ENCODE assay signal across 24 cellular contexts in genomic region chr7:40757097-40757496, GRCh38.
A peak's percentile ranks its signal among the peaks of the same experiment; 100 is the strongest.
DNase-seq lines count a peak whose midpoint lies in the region; ATAC-seq, FAIRE-seq and TF ChIP-seq lines count a peak whose summit lies in the region.
"Had no signal": no experiment of that assay in that cellular context is flagged by ENCODE, and none has a peak within 500 bp of the region (broad histone marks: within the 10 kb centered on the region; RNA-seq: fewer than 3 reads in every experiment).

No MANE protein-coding gene starts in this region.

- H3K27me3 ChIP-seq in SK-N-SH (ENCODE audit: insufficient read depth) = no peaks in the 10 kb centered on the region
- no peaks in the 10 kb centered on the region for H3K27me3 ChIP-seq in K562 (ENCODE audit: control insufficient read depth in 2 of 2, insufficient read depth in 2 of 2, low read length in 2 of 2)
- H3K27me3 ChIP-seq: SJSA1 had no signal

- intact Hi-C loops in K562 (cut with micrococcal nuclease) = no loop called here

- H3K9me3 ChIP-seq in SK-N-SH (no peaks in the 10 kb centered on the region), K562 (replicated peaks; ENCODE audit: control insufficient read depth, insufficient read depth, low read depth, low read length) (no peaks in the 10 kb centered on the region)
- H3K9me3 ChIP-seq: SJSA1 had no signal

- H3K27ac ChIP-seq in SK-N-SH (ENCODE audit: low read depth in 2 of 2, low read length in 1 of 2) = peak overlapping the region in 1 of 2 experiments; percentile 90; a peak in 2 of 4 replicates
- no peak overlapping the region for H3K27ac ChIP-seq in K562 (ENCODE audit: extremely low read depth, low read depth, low read length)
- H3K27ac ChIP-seq: PC-9, SJSA1 had no signal

- no TSS peak for BruUV-seq in K562 (replicated peaks; lab: Mats Ljungman, UMichigan)

- FAIRE-seq in D721Med (lab: Jason Lieb, UNC) (peak; percentile 6), K562 (lab: Jason Lieb, UNC) (no peak)

- ATAC-seq in K562 (no peak), GM18873 (IDR thresholded peaks at IDR 0.05; ENCODE audit: low FRiP score, unreplicated experiment) (no peak), HG03175 (IDR thresholded peaks at IDR 0.05; ENCODE audit: unreplicated experiment) (no peak), GM21576 (IDR thresholded peaks at IDR 0.05; ENCODE audit: unreplicated experiment) (no peak)
- ATAC-seq in stimulated activated naive CD8-positive, alpha-beta T cell treated with anti-CD3 and anti-CD28 coated beads, Interleukin-15, Interleukin-2, amounts not matched to agents 100 U/mL and 50 U/mL, for 24 hours = no peak
- ATAC-seq: HCT116, Right ventricle myocardium inferior had no signal

- no peaks in the 10 kb centered on the region for H3K9me2 ChIP-seq in SK-N-SH

- no peak overlapping the region for H3K4me2 ChIP-seq in SK-N-SH
- no peak overlapping the region for H3K4me2 ChIP-seq in K562 (ENCODE audit: insufficient read depth, low read length)
- H3K4me2 ChIP-seq: PC-9 had no signal

- H3K9ac ChIP-seq in SK-N-SH (no peak overlapping the region), K562 (ENCODE audit: insufficient read depth in 1 of 2, low read depth in 2 of 2, low read length in 2 of 2) (no peak overlapping the region)

- TF ChIP-seq CTCF in D721Med (IDR thresholded peaks at IDR 0.05; ENCODE audit: insufficient read depth, missing control alignments) (no peak), SK-N-SH (IDR thresholded peaks at IDR 0.05) (no peak), K562 (IDR thresholded peaks at IDR 0.05 in 2 of 3, conservative IDR thresholded peaks at IDR 0.05 in 1 of 3; ENCODE audit: insufficient read depth in 2 of 3, low read depth in 1 of 3, low read length in 3 of 3) (no peak)

- H4K20me1 ChIP-seq in SK-N-SH (ENCODE audit: insufficient read depth) (no peaks in the 10 kb centered on the region), K562 (replicated peaks; ENCODE audit: control insufficient read depth, insufficient read depth, low read length) (no peaks in the 10 kb centered on the region)

- 80% methylated on average over 4 of the region's 4 CpGs for WGBS in SK-N-SH (ENCODE audit: low lambda C conversion rate)
- 2% methylated on average over 4 of the region's 4 CpGs for whole genome bisulfite sequencing in K562 (ENCODE audit: insufficient coverage, low coverage, missing lambda C conversion rate)

- H3K4me3 ChIP-seq in SK-N-SH (ENCODE audit: low read depth in 2 of 2, low read length in 1 of 2) = no peak overlapping the region
- no peak overlapping the region for H3K4me3 ChIP-seq in K562
- H3K4me3 ChIP-seq: PC-9, SJSA1 had no signal

- H3K36me3 ChIP-seq in SK-N-SH (replicated peaks in 1 of 2; ENCODE audit: control insufficient read depth in 1 of 2, insufficient read depth in 2 of 2, low read length in 1 of 2) (peaks cover 6 to 28% of the 10 kb centered on the region in 2 experiments), K562 (ENCODE audit: control insufficient read depth, insufficient read depth, low read length) (no peaks in the 10 kb centered on the region)
- H3K36me3 ChIP-seq: SJSA1 had no signal

- CTCF ChIA-PET in SK-N-SH (lab: Yijun Ruan, JAX) = interaction anchor here (0.8 to 1.4 kb wide), 2 partner anchors 35 to 45 kb away, joined by 3 to 4 read pairs; no protein-coding TSS in a partner anchor
- CTCF ChIA-PET in K562 (lab: Yijun Ruan, JAX; ENCODE audit: low intra/inter-chr PET ratio) = no interaction called here

- TF ChIP-seq POLR2A in K562 (conservative IDR thresholded peaks at IDR 0.05) = no peak

- H3K9me1 ChIP-seq in K562 (ENCODE audit: control insufficient read depth, insufficient read depth, low read length) = no peaks in the 10 kb centered on the region

- H2AFZ ChIP-seq in SK-N-SH (ENCODE audit: low read depth) (no peak overlapping the region), K562 (ENCODE audit: low read depth, low read length) (no peak overlapping the region)
- H2AFZ ChIP-seq: PC-9 had no signal

- no peak for TF ChIP-seq EP300 in SK-N-SH (IDR thresholded peaks at IDR 0.05; ENCODE audit: borderline replicate concordance in 1 of 2, low read depth in 1 of 2, low read length in 1 of 2)
- TF ChIP-seq EP300 in K562 (IDR thresholded peaks at IDR 0.05; ENCODE audit: low read length) = no peak

- peaks cover 7% of the 10 kb centered on the region for H3F3A ChIP-seq in SK-N-SH (replicated peaks; ENCODE audit: insufficient read depth)

- H3K4me1 ChIP-seq in SK-N-SH (ENCODE audit: control insufficient read depth in 1 of 2, insufficient read depth in 2 of 2, low read depth in 1 of 2, low read length in 1 of 2) = peaks cover 22 to 39% of the 10 kb centered on the region in 2 experiments
- no peaks in the 10 kb centered on the region for H3K4me1 ChIP-seq in K562 (replicated peaks in 1 of 2; ENCODE audit: control insufficient read depth in 2 of 2, insufficient read depth in 2 of 2, low read length in 2 of 2)

- H3K79me2 ChIP-seq in SK-N-SH (ENCODE audit: insufficient read depth) (peaks cover 11% of the 10 kb centered on the region), K562 (ENCODE audit: control insufficient read depth, insufficient read depth, low read length) (no peaks in the 10 kb centered on the region)

- no peak for DNase-seq in D721Med (ENCODE audit: insufficient read length, low spot score)
- no peak for DNase-seq in SK-N-SH
- DNase-seq in K562 (ENCODE audit: extremely low read depth in 1 of 4, low spot score in 3 of 4) = no peak
- peak; percentile 35 for DNase-seq in iPS-NIHi7 (ENCODE audit: extremely low spot score)
- no peak for DNase-seq in stimulated activated naive CD8-positive, alpha-beta T cell treated with anti-CD3 and anti-CD28 coated beads, Interleukin-15, Interleukin-2, amounts not matched to agents 100 U/mL and 50 U/mL, for 24 hours
- DNase-seq: 8988T, ACHN, Calu3, DMS153, GOT3, MV-4-11, NCI-H1105, NCI-H1436 treated with DMSO at 0.1 percent for 48 hours, NCI-H187 treated with DMSO at 0.1 percent for 48 hours, NCI-H2171 treated with DMSO at 0.1 percent for 48 hours, NCI-H524, NCI-H748 treated with DMSO at 0.1 percent for 48 hours, PC-9 had no signal

- POLR2A ChIA-PET in SK-N-SH (lab: Yijun Ruan, JAX) = no interaction called here
- POLR2A ChIA-PET in K562 (lab: Yijun Ruan, JAX) = no interaction called here

- in situ Hi-C loops in K562 (cut with MboI) = no loop called here

- TF ChIP-seq RAD21 in SK-N-SH (IDR thresholded peaks at IDR 0.05; ENCODE audit: low read length) (no peak), K562 (CRISPR knock-in tag; conservative IDR thresholded peaks at IDR 0.05 in 1 of 2, IDR thresholded peaks at IDR 0.05 in 1 of 2) (no peak)

TF ChIP-seq in SK-N-SH, 30 proteins besides CTCF, POLR2A, EP300 and RAD21:
- TF ChIP-seq NRF1 (IDR thresholded peaks at IDR 0.05; ENCODE audit: low read depth, low read length) (no peak), RXRA (IDR thresholded peaks at IDR 0.05; ENCODE audit: borderline replicate concordance, low read depth) (no peak), EZH2phosphoT487 (IDR thresholded peaks at IDR 0.05; ENCODE audit: borderline replicate concordance, low read depth) (no peak), YY1 (IDR thresholded peaks at IDR 0.05; ENCODE audit: low read depth) (no peak), TAF1 (IDR thresholded peaks at IDR 0.05; ENCODE audit: borderline replicate concordance, low read depth, low read length) (no peak), POLR2AphosphoS5 (IDR thresholded peaks at IDR 0.05; ENCODE audit: low read depth, low read length) (no peak), NFIC (IDR thresholded peaks at IDR 0.05; ENCODE audit: borderline replicate concordance) (peak; percentile 75), PBX3 (IDR thresholded peaks at IDR 0.05) (peak; percentile 58), SIN3A (IDR thresholded peaks at IDR 0.05; ENCODE audit: borderline replicate concordance, low read depth, low read length) (no peak)

TF ChIP-seq in K562, 482 proteins besides CTCF, POLR2A, EP300 and RAD21:
- no peak for TF ChIP-seq BRF1 (IDR thresholded peaks at IDR 0.05; ENCODE audit: borderline replicate concordance, extremely low read depth, insufficient read length)
- TF ChIP-seq NFIC (IDR thresholded peaks at IDR 0.05) = peak; percentile 26
